In the genomic region with DNA sequence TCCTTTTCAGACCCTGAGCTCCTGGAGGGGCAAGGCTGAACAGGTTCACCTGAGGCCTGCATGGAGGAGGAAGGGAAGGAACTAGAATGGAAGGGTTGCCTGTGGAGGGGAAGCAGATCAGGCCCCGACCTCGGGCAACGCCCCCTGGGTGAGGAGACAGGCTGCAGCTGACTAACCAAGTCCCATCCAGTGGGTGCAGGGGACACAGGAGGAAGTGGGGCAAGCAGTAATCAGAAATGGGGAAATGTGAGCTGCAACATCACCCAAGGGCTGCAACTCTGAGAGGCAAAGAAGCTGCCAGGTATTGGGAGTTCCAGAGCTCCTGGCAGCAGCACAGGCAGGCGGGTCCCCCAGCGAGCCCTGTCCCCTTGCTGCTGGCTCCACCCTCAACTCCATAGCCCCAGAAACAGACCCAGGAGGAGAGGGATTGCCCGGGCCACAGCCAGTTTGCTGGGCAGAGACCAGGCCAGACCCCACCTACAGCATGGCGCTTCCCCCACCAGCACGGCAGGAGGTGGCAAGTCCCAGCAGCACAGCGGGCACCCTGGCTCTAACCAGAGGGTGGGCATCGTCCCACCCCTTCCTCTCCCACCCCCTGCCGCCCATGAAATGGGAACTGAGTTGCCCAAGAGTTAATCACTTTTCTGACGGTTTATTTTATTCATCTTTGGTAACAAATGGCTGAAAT, we compare ENCODE assay signal across 2 cellular contexts.
TF ChIP-seq lines count a peak whose summit lies in the region.

No MANE protein-coding gene starts in this region.

TF ChIP-seq in SK-N-SH, 30 proteins besides CTCF, POLR2A, EP300 and RAD21 (continued from another document):
- TF ChIP-seq, protein P1, sequence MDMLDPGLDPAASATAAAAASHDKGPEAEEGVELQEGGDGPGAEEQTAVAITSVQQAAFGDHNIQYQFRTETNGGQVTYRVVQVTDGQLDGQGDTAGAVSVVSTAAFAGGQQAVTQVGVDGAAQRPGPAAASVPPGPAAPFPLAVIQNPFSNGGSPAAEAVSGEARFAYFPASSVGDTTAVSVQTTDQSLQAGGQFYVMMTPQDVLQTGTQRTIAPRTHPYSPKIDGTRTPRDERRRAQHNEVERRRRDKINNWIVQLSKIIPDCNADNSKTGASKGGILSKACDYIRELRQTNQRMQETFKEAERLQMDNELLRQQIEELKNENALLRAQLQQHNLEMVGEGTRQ (IDR thresholded peaks at IDR 0.05; ENCODE audit: borderline replicate concordance, low read depth, low read length) = no peak
- no peak for TF ChIP-seq TCF12 (IDR thresholded peaks at IDR 0.05)

TF ChIP-seq in SK-N-SH treated with all-trans-retinoic acid at 6 μM for 48 hours, 23 proteins besides CTCF, POLR2A, EP300 and RAD21 (continued from another document):
- TF ChIP-seq, protein P2, sequence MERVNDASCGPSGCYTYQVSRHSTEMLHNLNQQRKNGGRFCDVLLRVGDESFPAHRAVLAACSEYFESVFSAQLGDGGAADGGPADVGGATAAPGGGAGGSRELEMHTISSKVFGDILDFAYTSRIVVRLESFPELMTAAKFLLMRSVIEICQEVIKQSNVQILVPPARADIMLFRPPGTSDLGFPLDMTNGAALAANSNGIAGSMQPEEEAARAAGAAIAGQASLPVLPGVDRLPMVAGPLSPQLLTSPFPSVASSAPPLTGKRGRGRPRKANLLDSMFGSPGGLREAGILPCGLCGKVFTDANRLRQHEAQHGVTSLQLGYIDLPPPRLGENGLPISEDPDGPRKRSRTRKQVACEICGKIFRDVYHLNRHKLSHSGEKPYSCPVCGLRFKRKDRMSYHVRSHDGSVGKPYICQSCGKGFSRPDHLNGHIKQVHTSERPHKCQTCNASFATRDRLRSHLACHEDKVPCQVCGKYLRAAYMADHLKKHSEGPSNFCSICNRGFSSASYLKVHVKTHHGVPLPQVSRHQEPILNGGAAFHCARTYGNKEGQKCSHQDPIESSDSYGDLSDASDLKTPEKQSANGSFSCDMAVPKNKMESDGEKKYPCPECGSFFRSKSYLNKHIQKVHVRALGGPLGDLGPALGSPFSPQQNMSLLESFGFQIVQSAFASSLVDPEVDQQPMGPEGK (CRISPR knock-in tag; IDR thresholded peaks at IDR 0.05; ENCODE audit: borderline replicate concordance) = no peak
- no peak for TF ChIP-seq ESRRG (CRISPR knock-in tag; IDR thresholded peaks at IDR 0.05)
- no peak for TF ChIP-seq TSHZ2 (CRISPR knock-in tag; IDR thresholded peaks at IDR 0.05)
- TF ChIP-seq OSR1 (CRISPR knock-in tag; IDR thresholded peaks at IDR 0.05) = no peak
- no peak for TF ChIP-seq SNAI2 (CRISPR knock-in tag; IDR thresholded peaks at IDR 0.05)
- no peak for TF ChIP-seq POU6F1 (CRISPR knock-in tag; IDR thresholded peaks at IDR 0.05; ENCODE audit: borderline replicate concordance, low read depth)
- TF ChIP-seq ISL1 (CRISPR knock-in tag; IDR thresholded peaks at IDR 0.05) = no peak
- no peak for TF ChIP-seq CSDC2 (CRISPR knock-in tag; IDR thresholded peaks at IDR 0.05)
- no peak for TF ChIP-seq PPARA (CRISPR knock-in tag; IDR thresholded peaks at IDR 0.05; ENCODE audit: borderline replicate concordance)
- no peak for TF ChIP-seq RARB (CRISPR knock-in tag; IDR thresholded peaks at IDR 0.05)
- no peak for TF ChIP-seq ZNF70 (CRISPR knock-in tag; IDR thresholded peaks at IDR 0.05)
- no peak for TF ChIP-seq CREB5 (CRISPR knock-in tag; IDR thresholded peaks at IDR 0.05; ENCODE audit: low read depth)
- TF ChIP-seq BACH2 (CRISPR knock-in tag; IDR thresholded peaks at IDR 0.05; ENCODE audit: borderline replicate concordance) = no peak
- no peak for TF ChIP-seq ZNF565 (CRISPR knock-in tag; conservative IDR thresholded peaks at IDR 0.05; ENCODE audit: low read depth)
- TF ChIP-seq ARNTL (CRISPR knock-in tag; IDR thresholded peaks at IDR 0.05; ENCODE audit: borderline replicate concordance, low read depth) = no peak
- TF ChIP-seq TOX (CRISPR knock-in tag; IDR thresholded peaks at IDR 0.05; ENCODE audit: borderline replicate concordance) = no peak
